Comparison of ENCODE assay signal across 1 cellular context in genomic region chr5:164383662-164384061, GRCh38.
TF ChIP-seq lines count a peak whose summit lies in the region.

No MANE protein-coding gene starts in this region.

TF ChIP-seq in K562, 482 proteins besides CTCF, POLR2A, EP300 and RAD21 (continued from another document):
- peak; percentile 55 for TF ChIP-seq ZNF280A (IDR thresholded peaks at IDR 0.05; ENCODE audit: low read depth, partially characterized antibody)
- TF ChIP-seq TRIM28 (IDR thresholded peaks at IDR 0.05): peak; percentile 94
